1 cellular context compared by ENCODE assay signal in genomic region chr17:47265983-47266541, GRCh38.
TF ChIP-seq lines count a peak whose summit lies in the region.

No MANE protein-coding gene starts in this region.

TF ChIP-seq in K562, 482 proteins besides CTCF, POLR2A, EP300 and RAD21 (continued from another document and continues in another):
- TF ChIP-seq ZBTB34 (CRISPR knock-in tag; IDR thresholded peaks at IDR 0.05), result no peak
- peak; percentile 70 for TF ChIP-seq CCNT2 (IDR thresholded peaks at IDR 0.05; ENCODE audit: borderline replicate concordance, extremely low read depth, insufficient read length, low read depth, low read length)
- TF ChIP-seq ATF3 (IDR thresholded peaks at IDR 0.05), result peak; percentile 98
- peak; percentile 96 for TF ChIP-seq ATF3 (CRISPR knock-in tag; conservative IDR thresholded peaks at IDR 0.05)
- TF ChIP-seq MAZ (CRISPR knock-in tag; conservative IDR thresholded peaks at IDR 0.05 in 1 of 2, IDR thresholded peaks at IDR 0.05 in 1 of 2), result peak in 1 of 2 experiments; percentile 71; a peak in 1 of 4 replicates
- TF ChIP-seq ZNF395 (CRISPR knock-in tag; IDR thresholded peaks at IDR 0.05), result peak; percentile 76; the same call in 1 of the 2 replicates
- peak; percentile 97 for TF ChIP-seq JUND (IDR thresholded peaks at IDR 0.05; ENCODE audit: borderline replicate concordance, low read depth, low read length)
- TF ChIP-seq JUND (tag; IDR thresholded peaks at IDR 0.05; ENCODE audit: borderline replicate concordance, low read depth, low read length), result peak; percentile 98
- TF ChIP-seq CXXC5 (CRISPR knock-in tag; IDR thresholded peaks at IDR 0.05), result peak; percentile 60
- TF ChIP-seq RCOR1 (IDR thresholded peaks at IDR 0.05; ENCODE audit: borderline replicate concordance in 1 of 2, low read depth in 2 of 2, low read length in 2 of 2), result peak in 1 of 2 experiments; percentile 95; a peak in 2 of 4 replicates
- 0 out of 2 replicates have a peak, but pooled peaks have one; percentile 24 for TF ChIP-seq ZBTB17 (CRISPR knock-in tag; IDR thresholded peaks at IDR 0.05)
- TF ChIP-seq ZEB2 (IDR thresholded peaks at IDR 0.05), result peak; percentile 94
- 0 out of 2 replicates have a peak, but pooled peaks have one; percentile 51 for TF ChIP-seq THRB (CRISPR knock-in tag; conservative IDR thresholded peaks at IDR 0.05)
- TF ChIP-seq MGA (IDR thresholded peaks at IDR 0.05), result peak; percentile 27; the same call in 1 of the 2 replicates
- peak; percentile 55; the same call in 1 of the 2 replicates for TF ChIP-seq ETV5 (CRISPR knock-in tag; IDR thresholded peaks at IDR 0.05; ENCODE audit: low read depth)
- TF ChIP-seq KDM1A (IDR thresholded peaks at IDR 0.05), result peak; percentile 90 to 91
- TF ChIP-seq JUN (IDR thresholded peaks at IDR 0.05; ENCODE audit: borderline replicate concordance, low read depth, low read length), result peak; percentile 98
- TF ChIP-seq JUN (CRISPR knock-in tag; IDR thresholded peaks at IDR 0.05; ENCODE audit: borderline replicate concordance), result no peak; the same call in 1 of the 2 replicates
- peak; percentile 39; the same call in 1 of the 2 replicates for TF ChIP-seq ZBTB12 (CRISPR knock-in tag; IDR thresholded peaks at IDR 0.05)
- TF ChIP-seq ATF1 (CRISPR knock-in tag; IDR thresholded peaks at IDR 0.05), result no peak
- peak; percentile 22; the same call in 1 of the 2 replicates for TF ChIP-seq ATF1 (tag; IDR thresholded peaks at IDR 0.05)
- no peak for TF ChIP-seq POLR2H (tag; IDR thresholded peaks at IDR 0.05; ENCODE audit: low read depth)
- TF ChIP-seq NR2C2 (CRISPR knock-in tag; IDR thresholded peaks at IDR 0.05), result peak; percentile 93
- peak; percentile 97 for TF ChIP-seq NR2C2 (tag; IDR thresholded peaks at IDR 0.05)
- 0 out of 2 replicates have a peak, but pooled peaks have one; percentile 34 for TF ChIP-seq ZSCAN32 (CRISPR knock-in tag; IDR thresholded peaks at IDR 0.05)
- TF ChIP-seq ZNF134 (CRISPR knock-in tag; conservative IDR thresholded peaks at IDR 0.05), result 0 out of 2 replicates have a peak, but pooled peaks have one; percentile 16
- peak; percentile 71 for TF ChIP-seq PML (IDR thresholded peaks at IDR 0.05; ENCODE audit: low read length)
- peak; percentile 90 for TF ChIP-seq ZNF584 (CRISPR knock-in tag; IDR thresholded peaks at IDR 0.05; ENCODE audit: low read depth)
- TF ChIP-seq ATF7 (IDR thresholded peaks at IDR 0.05), result peak; percentile 77
- TF ChIP-seq TEAD4 (IDR thresholded peaks at IDR 0.05; ENCODE audit: low read length), result peak; percentile 85
- no peak for TF ChIP-seq TEAD4 (CRISPR knock-in tag; IDR thresholded peaks at IDR 0.05; ENCODE audit: borderline replicate concordance)
- peak; percentile 78 for TF ChIP-seq LEF1 (IDR thresholded peaks at IDR 0.05)
- peak; percentile 46; the same call in 1 of the 2 replicates for TF ChIP-seq EP400 (IDR thresholded peaks at IDR 0.05)
- 0 out of 2 replicates have a peak, but pooled peaks have one; percentile 28 for TF ChIP-seq MAFF (IDR thresholded peaks at IDR 0.05; ENCODE audit: low read length)
- peak in 1 of 2 experiments; percentile 73; a peak in 1 of 3 replicates for TF ChIP-seq CBX3 (IDR thresholded peaks at IDR 0.05; ENCODE audit: borderline replicate concordance in 1 of 2, low read length in 2 of 2)
- peak; percentile 81; the same call in 1 of the 2 replicates for TF ChIP-seq DMBX1 (CRISPR knock-in tag; IDR thresholded peaks at IDR 0.05; ENCODE audit: borderline replicate concordance)
- peak; percentile 64; the same call in 1 of the 2 replicates for TF ChIP-seq KLF16 (IDR thresholded peaks at IDR 0.05)
- peak; percentile 58; the same call in 1 of the 2 replicates for TF ChIP-seq ZNF592 (IDR thresholded peaks at IDR 0.05)
- TF ChIP-seq ZNF583 (CRISPR knock-in tag; IDR thresholded peaks at IDR 0.05), result 0 out of 2 replicates have a peak, but pooled peaks have one; percentile 57
